Comparison of ENCODE assay signal across 26 cellular contexts in genomic region chr4:185644408-185644807, GRCh38.
"Had no signal": no experiment of that assay in that cellular context is flagged by ENCODE, and none has a peak within 500 bp of the region (broad histone marks: within the 10 kb centered on the region; RNA-seq: fewer than 3 reads in every experiment).

No MANE protein-coding gene starts in this region.

- H3K9me3 ChIP-seq: neutrophil, pancreas, prostate gland, right lobe of liver, spleen, stomach, thoracic aorta, tibial nerve, upper lobe of left lung, vagina had no signal

- H3K27ac ChIP-seq: neutrophil, pancreas, prostate gland, right lobe of liver, skin epidermis, spleen, thoracic aorta, tibial nerve, upper lobe of left lung, vagina had no signal

- DNase-seq: naive B cell; naive thymus-derived CD8-positive, alpha-beta T cell; nephron progenitor cell; nucleus accumbens; pancreas; right cardiac atrium; right lobe of liver; spleen; stimulated activated CD4-positive, alpha-beta T cell treated with anti-CD3 and anti-CD28 coated beads, Interleukin-12 subunit alpha, Interleukin-12 subunit beta, amount 100 ng/mL, for 4 hours; stimulated activated CD4-positive, alpha-beta T cell treated with anti-CD3 and anti-CD28 coated beads, Interleukin-2, amount 100 ng/mL, for 24 hours; stimulated activated CD4-positive, alpha-beta T cell treated with anti-CD3 and anti-CD28 coated beads, Interleukin-2, amount 100 ng/mL, for 48 hours; stimulated activated CD4-positive, alpha-beta T cell treated with anti-CD3 and anti-CD28 coated beads, Interleukin-4, amount 100 ng/mL, for 24 hours; stimulated activated naive B cell treated with anti-CD40 and anti-IgM and Interleukin-4, amounts not matched to agents 10 μg/mL and 1 μg/mL and 100 μg/mL, for 72 hours; stimulated activated naive CD4-positive, alpha-beta T cell treated with Interleukin-2 at 50 U/mL for 16 hours; stomach; trophoblast cell; upper lobe of left lung had no signal

- H3K4me2 ChIP-seq: smooth muscle cell had no signal

- H3K36me3 ChIP-seq: neutrophil, vagina had no signal

- ATAC-seq: naive thymus-derived CD8-positive, alpha-beta T cell; natural killer cell treated with Interleukin-12 subunit alpha and Interleukin-12 subunit beta and Interleukin-15 and Interleukin-18, amount 100 ng/mL, for 72 hours; pancreas; right cardiac atrium; right lobe of liver; stimulated activated effector memory CD8-positive, alpha-beta T cell treated with anti-CD3 and anti-CD28 coated beads, Interleukin-12 subunit alpha, Interleukin-12 subunit beta, amount 100 ng/mL, for 72 hours; stimulated activated naive B cell treated with anti-CD40 and anti-IgM and Interleukin-4, amounts not matched to agents 10 μg/mL and 1 μg/mL and 100 μg/mL, for 72 hours had no signal

- H3K27me3 ChIP-seq: pancreas, right lobe of liver, stomach, upper lobe of left lung, vagina had no signal

- H3K4me3 ChIP-seq: pancreas, prostate gland, right lobe of liver, skin epidermis, smooth muscle cell, spleen, stomach, thoracic aorta, tibial nerve, upper lobe of left lung, vagina had no signal

- H3K4me1 ChIP-seq: vagina had no signal
